ENCODE assay signal across 19 cellular contexts in the genomic region with DNA sequence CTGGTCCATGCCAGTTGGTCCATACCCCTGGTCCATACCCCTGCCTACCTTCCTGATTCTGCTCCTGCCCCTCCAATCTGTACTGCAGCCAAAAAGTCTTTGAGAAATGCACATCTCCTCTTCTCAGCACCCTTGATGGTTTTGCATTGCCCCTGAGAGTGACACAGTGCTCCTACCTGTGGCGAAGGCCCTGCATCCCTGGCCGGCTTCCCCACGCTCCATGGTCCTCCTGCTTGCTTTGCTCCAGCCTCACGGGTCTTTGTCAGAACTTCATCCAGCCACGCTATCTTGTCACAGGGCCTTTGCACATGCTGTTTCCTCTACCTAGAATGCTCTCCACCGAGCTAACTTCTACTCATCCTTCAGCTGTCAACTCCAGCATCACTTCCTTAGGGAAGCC. TPM values are rescaled to one million over a fixed set of nuclear protein-coding genes. Genes with fewer than 3 reads are reported as not detected.
DNase-seq lines count a peak whose midpoint lies in the region; ATAC-seq and TF ChIP-seq lines count a peak whose summit lies in the region.
"Had no signal": no experiment of that assay in that cellular context is flagged by ENCODE, and none has a peak within 500 bp of the region (broad histone marks: within the 10 kb centered on the region; RNA-seq: fewer than 3 reads in every experiment).

No MANE protein-coding gene starts in this region.

- H3K27me3 Mint-ChIP-seq in chondrocyte (ENCODE audit: low read depth) (peaks cover 20% of the 10 kb centered on the region), neural progenitor cell (ENCODE audit: insufficient read depth, low read depth) (peaks cover 9% of the 10 kb centered on the region), WTC11 (ENCODE audit: low read depth) (peaks cover 3% of the 10 kb centered on the region; the same call in 1 of the 2 replicates)
- H3K27me3 Mint-ChIP-seq: B cell; CD4-positive, alpha-beta T cell had no signal

- no peaks in the 10 kb centered on the region for H3K4me1 Mint-ChIP-seq in chondrocyte (ENCODE audit: low read depth)
- peaks cover 18% of the 10 kb centered on the region for H3K4me1 Mint-ChIP-seq in neural progenitor cell
- peaks cover 10% of the 10 kb centered on the region for H3K4me1 Mint-ChIP-seq in WTC11
- H3K4me1 Mint-ChIP-seq: B cell had no signal

- POLR2A ChIA-PET in HEK293 (lab: Yijun Ruan, JAX) (no interaction called here), WTC11 (lab: Charles Lee) (no interaction called here)

- no peaks in the 10 kb centered on the region for H4K20me1 ChIP-seq in neural progenitor cell (ENCODE audit: low read depth)
- H4K20me1 ChIP-seq: BLaER1 treated with 17β-estradiol and CSF1 and Interleukin-3, amounts not matched to agents 10 nM and 100 nM had no signal

- no peak overlapping the region for H3K4me3 ChIP-seq in HEK293 (ENCODE audit: low read depth, low read length)
- no peak overlapping the region for H3K4me3 ChIP-seq in neural progenitor cell
- H3K4me3 ChIP-seq in MG63: no peak overlapping the region
- H3K4me3 ChIP-seq: A549; BLaER1 treated with 17β-estradiol and CSF1 and Interleukin-3, amounts not matched to agents 10 nM and 100 nM had no signal

- H3K27me3 ChIP-seq in neural progenitor cell: no peaks in the 10 kb centered on the region
- H3K27me3 ChIP-seq in MG63: no peaks in the 10 kb centered on the region
- H3K27me3 ChIP-seq: BLaER1 treated with 17β-estradiol and CSF1 and Interleukin-3, amounts not matched to agents 10 nM and 100 nM had no signal

- CTCF ChIA-PET in HEK293 (lab: Yijun Ruan, JAX): interaction anchor here (0.6 kb wide), 1 partner anchor 109 kb away, joined by 4 read pairs; no protein-coding TSS in a partner anchor
- CTCF ChIA-PET in WTC11 (lab: Charles Lee): interaction anchor here (1.0 kb wide), 1 partner anchor 118 kb away, joined by 3 read pairs; a partner anchor contains a TSS

- TF ChIP-seq CTCF in HEK293 (tag by site-specific recombination; IDR thresholded peaks at IDR 0.05): no peak
- TF ChIP-seq CTCF in chondrocyte (IDR thresholded peaks at IDR 0.05): no peak
- TF ChIP-seq CTCF in neural progenitor cell (IDR thresholded peaks at IDR 0.05): no peak
- no peak for TF ChIP-seq CTCF in WTC11 (IDR thresholded peaks at IDR 0.05)

- no peak overlapping the region for H3K4me2 ChIP-seq in neural progenitor cell
- H3K4me2 ChIP-seq: A549; BLaER1 treated with 17β-estradiol and CSF1 and Interleukin-3, amounts not matched to agents 10 nM and 100 nM had no signal

- no peaks in the 10 kb centered on the region for H3K4me1 ChIP-seq in HEK293 (ENCODE audit: control insufficient read depth, insufficient read depth, low read length)
- H3K4me1 ChIP-seq in neural progenitor cell: peaks cover 4% of the 10 kb centered on the region
- H3K4me1 ChIP-seq: A549, Caco-2 had no signal

- ATAC-seq in WTC11: no peak
- ATAC-seq: A549; CD8-positive, alpha-beta T cell had no signal

- no peak overlapping the region for H3K9ac ChIP-seq in neural progenitor cell
- H3K9ac ChIP-seq: BLaER1 treated with 17β-estradiol and CSF1 and Interleukin-3, amounts not matched to agents 10 nM and 100 nM had no signal

- H3K4me3 Mint-ChIP-seq in chondrocyte (ENCODE audit: unreplicated experiment) (no peak overlapping the region), neural progenitor cell (no peak overlapping the region), WTC11 (no peak overlapping the region)
- H3K4me3 Mint-ChIP-seq: B cell; CD4-positive, alpha-beta T cell; CD8-positive, alpha-beta T cell had no signal

- H3K36me3 Mint-ChIP-seq in chondrocyte (ENCODE audit: low read depth) (no peaks in the 10 kb centered on the region), neural progenitor cell (no peaks in the 10 kb centered on the region), WTC11 (no peaks in the 10 kb centered on the region)
- H3K36me3 Mint-ChIP-seq: CD8-positive, alpha-beta T cell had no signal

- no peaks in the 10 kb centered on the region for H3F3A ChIP-seq in neural progenitor cell (ENCODE audit: low read depth)

- no peaks in the 10 kb centered on the region for H3K9me3 ChIP-seq in HEK293 (ENCODE audit: control insufficient read depth, insufficient read depth, low read depth, low read length)
- no peaks in the 10 kb centered on the region for H3K9me3 ChIP-seq in neural progenitor cell (ENCODE audit: low read depth)
- H3K9me3 ChIP-seq in MG63: no peaks in the 10 kb centered on the region
- H3K9me3 ChIP-seq: A549; BLaER1 treated with 17β-estradiol and CSF1 and Interleukin-3, amounts not matched to agents 10 nM and 100 nM; Caco-2 had no signal

- H3K36me3 ChIP-seq in HEK293 (ENCODE audit: control insufficient read depth in 2 of 2, insufficient read depth in 1 of 2, low read length in 2 of 2) (no peaks in the 10 kb centered on the region), neural progenitor cell (no peaks in the 10 kb centered on the region), MG63 (no peaks in the 10 kb centered on the region)
- H3K36me3 ChIP-seq: BLaER1 treated with 17β-estradiol and CSF1 and Interleukin-3, amounts not matched to agents 10 nM and 100 nM had no signal

- H2AFZ ChIP-seq in neural progenitor cell (replicated peaks): no peak overlapping the region

- H3K79me2 ChIP-seq in neural progenitor cell (ENCODE audit: low read depth): no peaks in the 10 kb centered on the region

- DNase-seq in chondrocyte (ENCODE audit: low spot score) (peak; percentile 56), neural progenitor cell (ENCODE audit: low spot score) (no peak), WTC11 (ENCODE audit: low spot score) (no peak), NOMO-1 treated with dmso at 0.1 percent for 144 hours (lab: John Stamatoyannopoulos, UW; ENCODE audit: unreplicated experiment) (no peak), MG63 (no peak)
- DNase-seq: AML-193; Caco-2; Calu3; CD4-positive, alpha-beta T cell; CD8-positive, alpha-beta T cell; DMS79 treated with DMSO at 0.1 percent for 48 hours; GF-D8 had no signal

- H3K27ac ChIP-seq in HEK293 (ENCODE audit: extremely low read depth, low read depth, low read length): no peak overlapping the region
- no peak overlapping the region for H3K27ac ChIP-seq in neural progenitor cell
- H3K27ac ChIP-seq: 22Rv1; A549; BLaER1 treated with 17β-estradiol and CSF1 and Interleukin-3, amounts not matched to agents 10 nM and 100 nM; C4-2B had no signal

- H3K9me3 Mint-ChIP-seq in chondrocyte (ENCODE audit: low read depth) (no peaks in the 10 kb centered on the region), neural progenitor cell (no peaks in the 10 kb centered on the region), WTC11 (no peaks in the 10 kb centered on the region)
- H3K9me3 Mint-ChIP-seq: CD4-positive, alpha-beta T cell; CD8-positive, alpha-beta T cell had no signal

- H3K27ac Mint-ChIP-seq in chondrocyte (ENCODE audit: unreplicated experiment): no peak overlapping the region
- peak overlapping the region; percentile 1 for H3K27ac Mint-ChIP-seq in neural progenitor cell
- no peak overlapping the region for H3K27ac Mint-ChIP-seq in WTC11
- H3K27ac Mint-ChIP-seq: B cell; CD4-positive, alpha-beta T cell; CD8-positive, alpha-beta T cell had no signal

TF ChIP-seq in HEK293, 187 proteins besides CTCF, POLR2A, EP300 and RAD21:
- TF ChIP-seq ZNF585B (tag by site-specific recombination; IDR thresholded peaks at IDR 0.05): no peak
- peak; percentile 83 for TF ChIP-seq ZNF623 (tag by site-specific recombination; IDR thresholded peaks at IDR 0.05)

TF ChIP-seq in WTC11, 78 proteins besides CTCF, POLR2A, EP300 and RAD21 (continues in another document):
- no peak for TF ChIP-seq NR3C1 (CRISPR knock-in tag; conservative IDR thresholded peaks at IDR 0.05; ENCODE audit: low read depth)
- no peak for TF ChIP-seq FOXP1 (CRISPR knock-in tag; IDR thresholded peaks at IDR 0.05; ENCODE audit: borderline replicate concordance)
- TF ChIP-seq, protein P1, sequence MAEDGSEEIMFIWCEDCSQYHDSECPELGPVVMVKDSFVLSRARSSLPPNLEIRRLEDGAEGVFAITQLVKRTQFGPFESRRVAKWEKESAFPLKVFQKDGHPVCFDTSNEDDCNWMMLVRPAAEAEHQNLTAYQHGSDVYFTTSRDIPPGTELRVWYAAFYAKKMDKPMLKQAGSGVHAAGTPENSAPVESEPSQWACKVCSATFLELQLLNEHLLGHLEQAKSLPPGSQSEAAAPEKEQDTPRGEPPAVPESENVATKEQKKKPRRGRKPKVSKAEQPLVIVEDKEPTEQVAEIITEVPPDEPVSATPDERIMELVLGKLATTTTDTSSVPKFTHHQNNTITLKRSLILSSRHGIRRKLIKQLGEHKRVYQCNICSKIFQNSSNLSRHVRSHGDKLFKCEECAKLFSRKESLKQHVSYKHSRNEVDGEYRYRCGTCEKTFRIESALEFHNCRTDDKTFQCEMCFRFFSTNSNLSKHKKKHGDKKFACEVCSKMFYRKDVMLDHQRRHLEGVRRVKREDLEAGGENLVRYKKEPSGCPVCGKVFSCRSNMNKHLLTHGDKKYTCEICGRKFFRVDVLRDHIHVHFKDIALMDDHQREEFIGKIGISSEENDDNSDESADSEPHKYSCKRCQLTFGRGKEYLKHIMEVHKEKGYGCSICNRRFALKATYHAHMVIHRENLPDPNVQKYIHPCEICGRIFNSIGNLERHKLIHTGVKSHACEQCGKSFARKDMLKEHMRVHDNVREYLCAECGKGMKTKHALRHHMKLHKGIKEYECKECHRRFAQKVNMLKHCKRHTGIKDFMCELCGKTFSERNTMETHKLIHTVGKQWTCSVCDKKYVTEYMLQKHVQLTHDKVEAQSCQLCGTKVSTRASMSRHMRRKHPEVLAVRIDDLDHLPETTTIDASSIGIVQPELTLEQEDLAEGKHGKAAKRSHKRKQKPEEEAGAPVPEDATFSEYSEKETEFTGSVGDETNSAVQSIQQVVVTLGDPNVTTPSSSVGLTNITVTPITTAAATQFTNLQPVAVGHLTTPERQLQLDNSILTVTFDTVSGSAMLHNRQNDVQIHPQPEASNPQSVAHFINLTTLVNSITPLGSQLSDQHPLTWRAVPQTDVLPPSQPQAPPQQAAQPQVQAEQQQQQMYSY (CRISPR knock-in tag; IDR thresholded peaks at IDR 0.05): no peak

RNA-seq across cellular contexts. Expression of a gene that starts 32.2 kb away (rescaled TPM):
- 12.6 to 14.7 TPM (median 12.7 TPM) in 3 replicates for total RNA-seq in chondrocyte
- total RNA-seq in neural progenitor cell (ENCODE audit: low replicate concordance): 33.2 and 37.5 TPM in 2 replicates
- 18.8 to 21.6 TPM (median 21.4 TPM) in 3 replicates for total RNA-seq in WTC11 (2021)
- total RNA-seq in MG63 (2014; rRNA removed; shearing (Covaris generic); ENCODE audit: low replicate concordance): 40.8 and 41.2 TPM in 2 replicates

RNA-seq across cellular contexts. Expression of a gene that starts 41.9 kb away (rescaled TPM):
- total RNA-seq in chondrocyte: 0.15 TPM in 1 of 3 replicates, not detected in the others
- 0.21 and 0.34 TPM in 2 replicates for total RNA-seq in neural progenitor cell (ENCODE audit: low replicate concordance)
- total RNA-seq in WTC11 (2021): 0.13 to 0.44 TPM (median 0.41 TPM) in 3 replicates
- total RNA-seq in MG63 (2014; rRNA removed; shearing (Covaris generic); ENCODE audit: low replicate concordance): not detected in 2 replicates
- total RNA-seq: A172; B cell; Caco-2; CD8-positive, alpha-beta T cell had no signal
